In the genomic region with DNA sequence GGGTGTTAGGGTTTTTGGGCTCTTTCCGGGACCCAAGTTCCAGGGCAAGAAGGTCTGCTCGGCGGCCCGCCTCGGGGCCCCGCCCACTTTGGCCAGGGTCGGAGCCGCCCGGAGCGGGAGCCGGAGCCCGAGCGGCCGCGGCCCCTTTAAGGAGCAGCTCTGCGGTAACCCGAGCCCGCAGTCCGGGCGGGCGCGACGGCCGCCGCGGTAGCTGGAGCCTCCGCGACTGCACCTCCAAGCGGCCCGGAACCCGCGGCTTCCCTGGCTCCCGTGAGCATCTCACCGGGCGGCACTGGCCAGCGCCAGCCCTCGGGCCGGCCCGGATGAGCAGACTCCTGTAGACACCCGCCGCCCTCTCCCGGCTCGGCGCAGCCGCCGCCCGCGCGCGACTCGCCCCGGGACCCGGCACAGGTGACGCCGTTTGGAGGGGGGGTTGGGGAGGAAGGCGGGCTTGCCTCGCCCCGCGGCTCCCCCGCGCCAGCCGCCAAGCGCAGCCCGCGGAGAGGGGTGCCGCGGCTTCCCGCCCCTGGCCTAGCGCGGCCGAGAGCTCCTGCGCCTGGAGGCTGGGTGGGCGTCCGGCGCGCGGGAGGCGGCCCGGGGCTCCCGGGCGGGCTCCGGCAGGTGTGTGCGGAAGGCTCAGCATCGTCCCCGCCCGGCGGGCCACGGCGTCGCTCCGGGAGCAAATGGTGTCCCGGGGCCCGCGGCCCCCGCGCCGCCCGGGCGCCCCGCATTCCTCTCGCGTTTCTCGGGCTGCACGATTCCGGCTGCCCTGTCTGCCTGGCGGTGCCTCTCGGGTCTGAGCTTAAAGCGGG, we compare ENCODE assay signal across 8 cellular contexts. TPM values are rescaled to one million over a fixed set of nuclear protein-coding genes. Genes with fewer than 3 reads are reported as not detected.
A peak's percentile ranks its signal among the peaks of the same experiment; 100 is the strongest.
DNase-seq lines count a peak whose midpoint lies in the region; ATAC-seq, FAIRE-seq and TF ChIP-seq lines count a peak whose summit lies in the region.

A gene with protein sequence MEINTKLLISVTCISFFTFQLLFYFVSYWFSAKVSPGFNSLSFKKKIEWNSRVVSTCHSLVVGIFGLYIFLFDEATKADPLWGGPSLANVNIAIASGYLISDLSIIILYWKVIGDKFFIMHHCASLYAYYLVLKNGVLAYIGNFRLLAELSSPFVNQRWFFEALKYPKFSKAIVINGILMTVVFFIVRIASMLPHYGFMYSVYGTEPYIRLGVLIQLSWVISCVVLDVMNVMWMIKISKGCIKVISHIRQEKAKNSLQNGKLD (plus strand): TSS at position 149 of the 812 bp plus-strand sequence. CDS start 26,547 bp downstream, outside the sequence.

- H3K27ac ChIP-seq in GM12878 (ENCODE audit: control insufficient read depth, insufficient read depth) (no peak within 1 kb of the TSS), gastrocnemius medialis (peak within 1 kb of the TSS; percentile 70 to 89 (median 84))

- BruUV-seq in GM12878 (replicated peaks; lab: Mats Ljungman, UMichigan) = no TSS peak

- SMC1A ChIA-PET in GM12878 (lab: Charles Lee; ENCODE audit: uncharacterized antibody, unreplicated experiment) = no interaction called here

- H3K9me3 ChIP-seq in GM12878 (replicated peaks; ENCODE audit: control insufficient read depth, insufficient read depth, low read length) = no peaks in the 10 kb centered on the region
- H3K9me3 ChIP-seq in gastrocnemius medialis = no peaks in the 10 kb centered on the region

- H3K27me3 Mint-ChIP-seq in T-helper 1 cell treated with Interleukin-12 subunit alpha and Interleukin-12 subunit beta and Interleukin-4 antibody, amounts not matched to agents 30 μg/mL and 1 μg/mL, for 36 hours (ENCODE audit: low read depth) = peaks cover 59% of the 10 kb centered on the region

- RAD21 ChIA-PET in GM12878 (lab: Charles Lee; ENCODE audit: unreplicated experiment) = no interaction called here

- H3K9me3 Mint-ChIP-seq in T-helper 1 cell treated with Interleukin-12 subunit alpha and Interleukin-12 subunit beta and Interleukin-4 antibody, amounts not matched to agents 30 μg/mL and 1 μg/mL, for 36 hours = no peaks in the 10 kb centered on the region

- no peaks in the 10 kb centered on the region for H3K4me1 ChIP-seq in GM12878 (ENCODE audit: control insufficient read depth, insufficient read depth, low read length)
- peaks cover 4 to 14% of the 10 kb centered on the region in 2 donors for H3K4me1 ChIP-seq in gastrocnemius medialis

- peak within 1 kb of the TSS; percentile 48 for H3K4me3 ChIP-seq in Jurkat, Clone E6-1 (ENCODE audit: low read length)
- H3K4me3 ChIP-seq in GM12878 (peak within 1 kb of the TSS; percentile 76), iPS-11a (ENCODE audit: low read depth, low read length) (peak within 1 kb of the TSS; percentile 65), gastrocnemius medialis (peak within 1 kb of the TSS; percentile 62 to 86 (median 69))

- H2AFZ ChIP-seq in GM12878 (ENCODE audit: control insufficient read depth, low read depth, low read length) = peak within 1 kb of the TSS; percentile 75

- peak; percentile 57 for ATAC-seq in GM21717 (IDR thresholded peaks at IDR 0.05; ENCODE audit: unreplicated experiment)
- ATAC-seq in GM12878 = peak; percentile 83
- peak; percentile 92 to 93 for ATAC-seq in gastrocnemius medialis
- ATAC-seq in GM18870 (IDR thresholded peaks at IDR 0.05; ENCODE audit: unreplicated experiment) = no peak

- DNase-seq in DMS 273 (lab: John Stamatoyannopoulos, UW; ENCODE audit: unreplicated experiment) (peak; percentile 86), GM12878 (ENCODE audit: low read depth, low spot score) (no peak), gastrocnemius medialis (peak; percentile 12 to 64)
- DNase-seq in Jurkat, Clone E6-1 (ENCODE audit: low read depth, low spot score) = no peak

- in situ Hi-C loops in GM12878 (cut with MboI) (no loop called here), gastrocnemius medialis (cut with MboI; ENCODE audit: low sequenced_read_pairs in 4 of 4) (no loop called here)

- no peaks in the 10 kb centered on the region for H3K36me3 ChIP-seq in GM12878 (ENCODE audit: control insufficient read depth in 2 of 2, insufficient read depth in 2 of 2, low read length in 1 of 2)
- no peaks in the 10 kb centered on the region for H3K36me3 ChIP-seq in gastrocnemius medialis

- no peaks in the 10 kb centered on the region for H4K20me1 ChIP-seq in GM12878 (ENCODE audit: control insufficient read depth, insufficient read depth)

- TF ChIP-seq POLR2A in GM12878 (IDR thresholded peaks at IDR 0.05; ENCODE audit: low read depth, low read length) (no peak), gastrocnemius medialis (IDR thresholded peaks at IDR 0.05) (peak; percentile 64 to 80)

- peak within 1 kb of the TSS; percentile 82 for H3K4me3 Mint-ChIP-seq in T-helper 1 cell treated with Interleukin-12 subunit alpha and Interleukin-12 subunit beta and Interleukin-4 antibody, amounts not matched to agents 30 μg/mL and 1 μg/mL, for 36 hours

- no peaks in the 10 kb centered on the region for H3K36me3 Mint-ChIP-seq in T-helper 1 cell treated with Interleukin-12 subunit alpha and Interleukin-12 subunit beta and Interleukin-4 antibody, amounts not matched to agents 30 μg/mL and 1 μg/mL, for 36 hours (ENCODE audit: low read depth)

- TF ChIP-seq EP300 in GM12878 (IDR thresholded peaks at IDR 0.05; ENCODE audit: borderline replicate concordance in 1 of 2, control insufficient read depth in 1 of 2, low read depth in 2 of 2, low read length in 2 of 2) = no peak

- no peaks in the 10 kb centered on the region for H3K79me2 ChIP-seq in GM12878 (ENCODE audit: control insufficient read depth, insufficient read depth, low read length)

- peak within 1 kb of the TSS; percentile 93 for H3K4me2 ChIP-seq in GM12878 (ENCODE audit: control insufficient read depth, insufficient read depth)

- no peak for FAIRE-seq in GM12878 (lab: Jason Lieb, UNC)

- no peak within 1 kb of the TSS for H3K27ac Mint-ChIP-seq in T-helper 1 cell treated with Interleukin-12 subunit alpha and Interleukin-12 subunit beta and Interleukin-4 antibody, amounts not matched to agents 30 μg/mL and 1 μg/mL, for 36 hours

- TF ChIP-seq CTCF in GM12878 (IDR thresholded peaks at IDR 0.05 in 2 of 3, conservative IDR thresholded peaks at IDR 0.05 in 1 of 3; ENCODE audit: control insufficient read depth in 2 of 3, extremely low read depth in 1 of 3, insufficient read depth in 1 of 3, low read depth in 3 of 3, low read length in 3 of 3) = no peak
- no peak for TF ChIP-seq CTCF in gastrocnemius medialis (IDR thresholded peaks at IDR 0.05 in 4 of 5, conservative IDR thresholded peaks at IDR 0.05 in 1 of 5)

- WGBS in GM12878 (ENCODE audit: insufficient coverage, insufficient replicate concordance, low lambda C conversion rate, missing lambda C conversion rate) = 3% methylated on average over 55 of the region's 108 CpGs

- peaks cover 3 to 6% of the 10 kb centered on the region in 2 experiments for H3K27me3 ChIP-seq in GM12878 (replicated peaks in 1 of 2; ENCODE audit: control insufficient read depth in 2 of 2, insufficient read depth in 2 of 2, low read length in 1 of 2)
- no peaks in the 10 kb centered on the region for H3K27me3 ChIP-seq in gastrocnemius medialis

- intact Hi-C loops in GM12878 (cut with micrococcal nuclease; ENCODE audit: unreplicated experiment) (no loop called here), gastrocnemius medialis (cut with DNase I; ENCODE audit: low total_unique reads) (loop anchor here (1.0 to 5.0 kb wide), 4 partner anchors 44 to 700 kb away; a partner anchor contains a TSS)

- CTCF ChIA-PET in GM12878 (lab: Yijun Ruan, JAX) = interaction anchor here (0.7 to 0.9 kb wide), 2 partner anchors 16 to 283 kb away, joined by 3 read pairs; no protein-coding TSS in a partner anchor

- no peak for TF ChIP-seq RAD21 in GM12878 (IDR thresholded peaks at IDR 0.05; ENCODE audit: insufficient read depth, low read depth, low read length)

- H3K4me1 Mint-ChIP-seq in T-helper 1 cell treated with Interleukin-12 subunit alpha and Interleukin-12 subunit beta and Interleukin-4 antibody, amounts not matched to agents 30 μg/mL and 1 μg/mL, for 36 hours (ENCODE audit: low read depth) = peaks cover 6% of the 10 kb centered on the region

- POLR2A ChIA-PET in GM12878 (lab: Charles Lee) = no interaction called here

- H3K9ac ChIP-seq in GM12878 (ENCODE audit: control insufficient read depth, insufficient read depth, low read length) = no peak within 1 kb of the TSS; the same call in 1 of the 2 replicates

TF ChIP-seq in GM12878, 131 proteins besides CTCF, POLR2A, EP300 and RAD21 (continues in another document):
- peak; percentile 34 for TF ChIP-seq SUZ12 (IDR thresholded peaks at IDR 0.05; ENCODE audit: unreplicated experiment)
- TF ChIP-seq, protein P1, sequence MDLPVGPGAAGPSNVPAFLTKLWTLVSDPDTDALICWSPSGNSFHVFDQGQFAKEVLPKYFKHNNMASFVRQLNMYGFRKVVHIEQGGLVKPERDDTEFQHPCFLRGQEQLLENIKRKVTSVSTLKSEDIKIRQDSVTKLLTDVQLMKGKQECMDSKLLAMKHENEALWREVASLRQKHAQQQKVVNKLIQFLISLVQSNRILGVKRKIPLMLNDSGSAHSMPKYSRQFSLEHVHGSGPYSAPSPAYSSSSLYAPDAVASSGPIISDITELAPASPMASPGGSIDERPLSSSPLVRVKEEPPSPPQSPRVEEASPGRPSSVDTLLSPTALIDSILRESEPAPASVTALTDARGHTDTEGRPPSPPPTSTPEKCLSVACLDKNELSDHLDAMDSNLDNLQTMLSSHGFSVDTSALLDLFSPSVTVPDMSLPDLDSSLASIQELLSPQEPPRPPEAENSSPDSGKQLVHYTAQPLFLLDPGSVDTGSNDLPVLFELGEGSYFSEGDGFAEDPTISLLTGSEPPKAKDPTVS (IDR thresholded peaks at IDR 0.05; ENCODE audit: low read depth, low read length) = no peak

RNA-seq across cellular contexts. Expression of the gene that starts here (rescaled TPM):
- not detected for polyA plus RNA-seq in Jurkat, Clone E6-1 (2012; ENCODE audit: insufficient read depth, insufficient read length)
- not detected in 2 replicates for total RNA-seq in GM12878 (2013; cell fraction: nucleolus; rRNA removed)
- under 0.01 TPM in 1 of 2 replicates, not detected in the other for total RNA-seq in GM12878 (2014; rRNA removed)
- total RNA-seq in GM12878 (2014; rRNA removed; fragmentation: Illumina TruSeq; extraction: Trizol) = 0.04 TPM in 1 of 2 replicates, not detected in the other
- total RNA-seq in GM12878 (2021) = 0.05 TPM in 1 of 2 replicates, not detected in the other
- not detected for polyA plus RNA-seq in GM12878 (2011; ENCODE audit: low read depth)
- polyA plus RNA-seq in GM12878 (2011; rRNA removed) = 0.03 TPM in 1 of 2 replicates, not detected in the other
- not detected in 2 replicates for polyA plus RNA-seq in GM12878 (2011; cell fraction: cytosol; rRNA removed)
- not detected in 2 replicates for polyA plus RNA-seq in GM12878 (2011; cell fraction: nucleus; rRNA removed)
- 0.03 TPM in 1 of 2 replicates, not detected in the other for polyA plus RNA-seq in GM12878 (2012)
- under 0.01 and 0.02 TPM in 2 replicates for polyA plus RNA-seq in GM12878 (2014; fragmentation: Illumina TruSeq; extraction: Trizol)
- under 1 TPM in 1 of 2 experiments, not detected in 1; 0.02 TPM for polyA plus RNA-seq in GM12878 (2014; fragmentation: Nextera tagmentation; extraction: Ambion mirVana)
- not detected in 2 replicates for polyA plus RNA-seq in GM12878 (2014; rRNA removed)
- polyA plus RNA-seq in GM12878 (2016; fragmentation: Nextera tagmentation; extraction: Ambion mirVana) = under 1 TPM in 1 of 2 experiments, not detected in 1; 0.10 TPM
- polyA minus RNA-seq in GM12878 (2011; rRNA and poly(A)+ RNA removed) = not detected in 2 replicates
- polyA minus RNA-seq in GM12878 (2011; cell fraction: cytosol; rRNA and poly(A)+ RNA removed) = not detected in 2 replicates
- polyA minus RNA-seq in GM12878 (2011; cell fraction: nucleus; rRNA and poly(A)+ RNA removed) = not detected in 2 replicates
- total RNA-seq in gastrocnemius medialis = 10 to 100 TPM in 3 of 4 donors, 1 to 10 TPM in 1; 9.8 to 12.1 (median 11.0) TPM

Comparison
In these comparisons a context has a peak if more than half of its experiments do, and no peak if none do; other contexts are left out.
1. RNA of the gene that starts here (total RNA-seq): 9.8 to 12.1 TPM in gastrocnemius medialis; under 0.01 to 0.05 TPM in GM12878; every median in the first group is over 10 times any median in the second.
2. Peak in ATAC-seq, H3K4me3 ChIP-seq and H3K4me2 ChIP-seq in GM12878; RNA of the gene not detected or under 1 TPM.
3. DNase-seq: peak in DMS 273 (single experiment) and gastrocnemius medialis (2 of 2); none in Jurkat, Clone E6-1 (single experiment) and GM12878 (single experiment).
4. Peak in every context shown above with its lines, with median percentiles within 50 percentile points of each other: H3K4me3 ChIP-seq.